In the genomic region with DNA sequence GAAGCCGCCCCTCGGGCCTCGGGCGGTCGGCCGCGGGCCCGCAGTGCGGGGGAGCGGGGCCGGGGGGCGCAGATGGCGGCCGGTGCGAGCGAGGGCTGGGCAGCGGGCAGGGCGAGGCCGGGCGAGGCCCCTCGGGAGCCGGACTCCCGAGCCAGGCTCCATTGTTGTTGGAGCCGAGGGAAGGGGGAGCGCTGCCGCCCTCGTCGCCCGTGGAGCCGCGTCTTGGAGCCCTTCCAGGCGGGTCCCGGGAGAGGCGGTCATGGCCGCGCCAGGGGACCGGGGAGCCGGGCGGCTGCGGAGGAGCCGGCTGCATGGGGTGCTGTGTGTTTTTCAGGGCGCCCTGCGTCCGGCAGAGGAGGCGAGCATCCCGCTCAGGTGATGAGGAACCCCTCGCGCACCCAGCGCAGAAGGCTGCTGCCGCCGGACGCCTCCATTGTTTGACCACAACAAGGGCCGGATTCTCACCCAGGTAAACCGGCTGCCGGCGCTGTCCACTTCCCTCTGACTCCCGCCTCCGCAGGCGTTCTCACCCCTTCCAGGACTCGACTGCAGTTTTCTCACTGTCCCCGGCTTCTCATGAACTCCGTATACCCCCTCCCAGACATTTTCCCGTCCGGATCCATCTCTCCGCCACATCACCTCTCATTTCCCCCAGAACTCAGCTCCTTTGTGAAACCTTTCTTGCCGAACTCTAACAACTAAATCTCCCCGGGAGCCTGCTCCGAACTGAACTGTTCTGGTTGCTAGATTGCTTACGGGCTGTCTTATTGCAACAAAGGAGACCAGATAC, we compare ENCODE assay signal across 8 cellular contexts. TPM values are rescaled to one million over a fixed set of nuclear protein-coding genes. Genes with fewer than 3 reads are reported as not detected.
A peak's percentile ranks its signal among the peaks of the same experiment; 100 is the strongest.
DNase-seq lines count a peak whose midpoint lies in the region; ATAC-seq, FAIRE-seq and TF ChIP-seq lines count a peak whose summit lies in the region.

No MANE protein-coding gene starts in this region.

- no peak for TF ChIP-seq CTCF in HFF-Myc (IDR thresholded peaks at IDR 0.05; ENCODE audit: low read depth, low read length, missing control alignments)
- no peak for TF ChIP-seq CTCF in glutamatergic neuron (IDR thresholded peaks at IDR 0.05; ENCODE audit: partially characterized antibody, unreplicated experiment)
- no peak for TF ChIP-seq CTCF in pancreas (IDR thresholded peaks at IDR 0.05)

- intact Hi-C loops in pancreas (cut with DNase I) = no loop called here

- peaks cover 31% of the 10 kb centered on the region for H3K4me1 Mint-ChIP-seq in glutamatergic neuron (ENCODE audit: low read depth, unreplicated experiment)

- H3K4me1 ChIP-seq in pancreas = peaks cover 6 to 24% (median 14%) of the 10 kb centered on the region in 3 donors

- H3K27ac ChIP-seq in pancreas = peak overlapping the region; percentile 59 to 84 (median 70)

- no peak for TF ChIP-seq POLR2A in GM12891 (IDR thresholded peaks at IDR 0.05; ENCODE audit: low read depth, low read length)

- peak overlapping the region; percentile 99 for H3K4me3 Mint-ChIP-seq in glutamatergic neuron (ENCODE audit: unreplicated experiment)

- peak overlapping the region; percentile 72 for H3K4me3 ChIP-seq in HFF-Myc (replicated peaks; ENCODE audit: low read depth, low read length)
- H3K4me3 ChIP-seq in pancreas = peak overlapping the region; percentile 75 to 98 (median 89)

- no peaks in the 10 kb centered on the region for H3K36me3 ChIP-seq in pancreas

- DNase-seq in G401 (ENCODE audit: low spot score) (peak; percentile 42), HFF-Myc (ENCODE audit: extremely low read depth, low read depth) (no peak), NCI-H748 treated with DMSO at 0.1 percent for 48 hours (lab: John Stamatoyannopoulos, UW) (peak; percentile 43), glutamatergic neuron (peak; percentile 82), pancreas (peak; percentile 43 to 84 (median 70)), GF-D8 (lab: John Stamatoyannopoulos, UW) (no peak), GM12891 (ENCODE audit: insufficient read length, low spot score) (no peak)
- peak; percentile 71 for DNase-seq in activated effector memory CD4-positive, alpha-beta T cell treated with anti-CD3 and anti-CD28 coated beads, Interleukin-2, amount 50 U/mL, for 16 hours

- peaks cover 16% of the 10 kb centered on the region for H3K9me3 Mint-ChIP-seq in glutamatergic neuron (ENCODE audit: unreplicated experiment)

- H3K36me3 Mint-ChIP-seq in glutamatergic neuron (ENCODE audit: unreplicated experiment) = peaks cover 13% of the 10 kb centered on the region

- peak; percentile 0 to 22 (median 10) for ATAC-seq in pancreas

- H3K9me3 ChIP-seq in pancreas = no peaks in the 10 kb centered on the region

- in situ Hi-C loops in G401 (cut with HindIII; ENCODE audit: low sequenced_read_pairs) = no loop called here

- H3K27me3 Mint-ChIP-seq in glutamatergic neuron (ENCODE audit: unreplicated experiment) = peaks cover 17% of the 10 kb centered on the region

- FAIRE-seq in pancreas (lab: Jason Lieb, UNC) (no peak), GM12891 (lab: Jason Lieb, UNC) (no peak)

- 1 to 2% methylated on average over 23 to 69 of the region's 69 CpGs for WGBS in pancreas, 2 donors

- no peaks in the 10 kb centered on the region for H3K27me3 ChIP-seq in pancreas

- H3K27ac Mint-ChIP-seq in glutamatergic neuron (ENCODE audit: unreplicated experiment) = peak overlapping the region; percentile 99

TF ChIP-seq in GM12891, 5 proteins besides CTCF, POLR2A, EP300 and RAD21:
- TF ChIP-seq SPI1 (IDR thresholded peaks at IDR 0.05; ENCODE audit: low read depth, low read length) = no peak

RNA-seq across cellular contexts. Expression of a gene that starts 0.7 kb away (rescaled TPM):
- total RNA-seq in G401 (2014; rRNA removed; shearing (Covaris generic)) = 58.3 and 59.4 TPM in 2 replicates
- total RNA-seq in glutamatergic neuron (ENCODE audit: unreplicated experiment) = 310 TPM
- total RNA-seq in pancreas = 10 to 100 TPM; 45.4 to 72.7 (median 57.6) TPM
- 10 to 100 TPM; 23.0 to 36.5 TPM for polyA plus RNA-seq in pancreas
- polyA plus RNA-seq in GM12891 (2012; ENCODE audit: low read depth, missing spikeins) = 22.6 TPM

RNA-seq across cellular contexts. Expression of a gene that starts 1.1 kb away (rescaled TPM):
- total RNA-seq in G401 (2014; rRNA removed; shearing (Covaris generic)) = 2.8 and 10.8 TPM in 2 replicates
- 96.2 TPM for total RNA-seq in glutamatergic neuron (ENCODE audit: unreplicated experiment)
- total RNA-seq in pancreas = 10 to 100 TPM in 5 of 6 donors, 1 to 10 TPM in 1; 9.2 to 18.3 (median 11.3) TPM
- polyA plus RNA-seq in pancreas = 10 to 100 TPM; 25.6 to 29.4 TPM
- polyA plus RNA-seq in GM12891 (2012; ENCODE audit: low read depth, missing spikeins) = 7.8 TPM

Comparison
In these comparisons a context has a peak if more than half of its experiments do, and no peak if none do; other contexts are left out.
1. DNase-seq: peak in G401 (single experiment), NCI-H748 treated with DMSO at 0.1 percent for 48 hours (single experiment), activated effector memory CD4-positive, alpha-beta T cell treated with anti-CD3 and anti-CD28 coated beads, Interleukin-2, amount 50 U/mL, for 16 hours (single experiment), glutamatergic neuron (single experiment) and pancreas (6 of 6); none in HFF-Myc (single experiment), GF-D8 (single experiment) and GM12891 (single experiment).